In the genomic region with DNA sequence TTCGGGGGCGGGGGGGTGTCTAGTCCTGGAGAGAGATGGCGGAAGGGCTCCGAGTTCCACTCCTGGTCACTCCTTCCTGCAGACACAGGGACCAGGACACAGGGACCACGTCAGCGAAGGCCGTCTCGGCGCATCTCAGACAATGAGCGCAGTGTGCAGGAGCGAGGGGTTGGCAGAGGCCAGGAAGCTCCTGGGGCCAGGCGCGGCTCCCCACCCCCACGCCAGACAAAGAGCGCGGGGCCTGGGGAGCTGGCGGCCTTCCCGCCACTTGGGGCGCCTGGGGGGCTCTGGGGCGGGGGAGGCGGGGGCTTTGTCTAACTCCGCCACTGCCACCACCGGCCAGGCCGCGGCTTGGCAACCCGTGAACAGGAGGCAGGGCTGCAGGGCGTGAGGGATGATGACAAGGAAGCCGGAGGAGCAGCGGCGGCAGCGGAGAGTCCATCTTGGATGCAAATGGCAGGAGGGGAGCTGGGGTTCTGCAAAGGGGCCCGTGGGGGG, we compare ENCODE assay signal across 8 cellular contexts. TPM values are rescaled to one million over a fixed set of nuclear protein-coding genes. Genes with fewer than 3 reads are reported as not detected.
DNase-seq lines count a peak whose midpoint lies in the region; ATAC-seq and TF ChIP-seq lines count a peak whose summit lies in the region.

No MANE protein-coding gene starts in this region.

- no peaks in the 10 kb centered on the region for H3K9me3 ChIP-seq in neuron (ENCODE audit: low read length)

- no peak overlapping the region for H2AFZ ChIP-seq in neuron (ENCODE audit: low read depth, low read length)

- peaks cover 30% of the 10 kb centered on the region for H3K4me1 ChIP-seq in neuron (ENCODE audit: insufficient read depth, low read length)

- peak overlapping the region; percentile 67 for H3K4me3 ChIP-seq in neuron (ENCODE audit: low read length)

- no peaks in the 10 kb centered on the region for H3K27me3 ChIP-seq in neuron (ENCODE audit: insufficient read depth, low read length)

- peak; percentile 15; the same call in 1 of the 3 replicates for TF ChIP-seq CTCF in GM12872 (IDR thresholded peaks at IDR 0.05; ENCODE audit: insufficient read depth, low read depth, low read length)

- intact Hi-C loops in Right ventricle myocardium inferior (cut with DNase I) = no loop called here

- ATAC-seq in Right ventricle myocardium inferior = peak; percentile 84

- peak; percentile 97 for DNase-seq in NCI-H69 (lab: John Stamatoyannopoulos, UW)
- peak; percentile 37 for DNase-seq in amniotic epithelial cell (ENCODE audit: low read depth)
- DNase-seq in Right ventricle myocardium inferior (ENCODE audit: missing footprints) = peak; percentile 87
- no peak for DNase-seq in HPDE6-E6E7 (ENCODE audit: extremely low spot score)
- no peak for DNase-seq in NCI-H345 treated with DMSO at 0.1 percent for 48 hours (lab: John Stamatoyannopoulos, UW; ENCODE audit: unreplicated experiment)
- no peak for DNase-seq in activated CD4-positive, CD25-positive, alpha-beta regulatory T cell (lab: John Stamatoyannopoulos, UW)

- peaks cover 29% of the 10 kb centered on the region for H3K36me3 ChIP-seq in neuron (ENCODE audit: insufficient read depth, low read length)

RNA-seq across cellular contexts. Expression of gene CDK2AP1, which starts 2.2 kb away (rescaled TPM):
- total RNA-seq in Right ventricle myocardium inferior = 74.9 TPM

RNA-seq across cellular contexts. Expression of gene MTRFR, which starts 36.2 kb away (rescaled TPM):
- 8.1 TPM for total RNA-seq in Right ventricle myocardium inferior

RNA-seq across cellular contexts. Expression of gene MPHOSPH9, which starts 36.5 kb away (rescaled TPM):
- 21.3 TPM for total RNA-seq in Right ventricle myocardium inferior

Comparison
In these comparisons a context has a peak if more than half of its experiments do, and no peak if none do; other contexts are left out.
1. DNase-seq: peak in NCI-H69 (single experiment), amniotic epithelial cell (single experiment) and Right ventricle myocardium inferior (single experiment); none in HPDE6-E6E7 (single experiment), NCI-H345 treated with DMSO at 0.1 percent for 48 hours (single experiment) and activated CD4-positive, CD25-positive, alpha-beta regulatory T cell (0 of 4).